Comparison of ENCODE assay signal across 8 cellular contexts in genomic region chr14:24146978-24147760, GRCh38. TPM values are rescaled to one million over a fixed set of nuclear protein-coding genes. Genes with fewer than 3 reads are reported as not detected.
DNase-seq lines count a peak whose midpoint lies in the region; ATAC-seq and TF ChIP-seq lines count a peak whose summit lies in the region.

Gene RNF31, plus strand, starts transcription at chr14:24147498. Its CDS starts 201 bp downstream, at chr14:24147699.

- H3K4me3 Mint-ChIP-seq in GM23338 (peak within 1 kb of the TSS; percentile 99), natural killer cell (peak within 1 kb of the TSS; percentile 97)

- H3K27ac Mint-ChIP-seq in GM23338 (peak within 1 kb of the TSS; percentile 97), natural killer cell (peak within 1 kb of the TSS; percentile 94)

- peaks cover 3% of the 10 kb centered on the region; the same call in 1 of the 2 replicates for H4K20me1 ChIP-seq in DOHH2 (ENCODE audit: control insufficient read depth, insufficient read depth, low read depth, low read length)
- H4K20me1 ChIP-seq in GM23338 (replicated peaks; ENCODE audit: insufficient read depth) = peaks cover 7% of the 10 kb centered on the region; the same call in 1 of the 2 replicates
- no peaks in the 10 kb centered on the region for H4K20me1 ChIP-seq in fibroblast of lung (ENCODE audit: control insufficient read depth, extremely low read depth, insufficient read depth, low read length)

- peaks cover 66% of the 10 kb centered on the region for H3K36me3 Mint-ChIP-seq in GM23338 (ENCODE audit: low read depth)
- H3K36me3 Mint-ChIP-seq in natural killer cell = peaks cover 7% of the 10 kb centered on the region

- peaks cover 21% of the 10 kb centered on the region for H3K4me1 Mint-ChIP-seq in GM23338
- H3K4me1 Mint-ChIP-seq in natural killer cell = peaks cover 53 to 73% of the 10 kb centered on the region in 2 donors

- H2AFZ ChIP-seq in GM23338 (peak within 1 kb of the TSS; percentile 97), fibroblast of lung (ENCODE audit: low read length) (peak within 1 kb of the TSS; percentile 76)

- ATAC-seq in GM23338 = peak; percentile 90
- ATAC-seq in natural killer cell = peak; percentile 86 to 95 (median 86)

- no peaks in the 10 kb centered on the region for H3K27me3 ChIP-seq in DOHH2 (ENCODE audit: control insufficient read depth, low read length)
- no peaks in the 10 kb centered on the region for H3K27me3 ChIP-seq in GM23338 (ENCODE audit: insufficient read depth)
- H3K27me3 ChIP-seq in fibroblast of lung (ENCODE audit: control insufficient read depth, insufficient read depth, low read length) = no peaks in the 10 kb centered on the region

- H3K4me1 ChIP-seq in DOHH2 (ENCODE audit: control insufficient read depth, low read length) (peaks cover 26% of the 10 kb centered on the region), GM23338 (ENCODE audit: insufficient read depth) (peaks cover 15% of the 10 kb centered on the region), fibroblast of lung (ENCODE audit: control insufficient read depth, extremely low read depth, insufficient read depth, low read length) (peaks cover 8% of the 10 kb centered on the region)

- H3K36me3 ChIP-seq in DOHH2 (ENCODE audit: control insufficient read depth, low read length) = peaks cover 66% of the 10 kb centered on the region
- H3K36me3 ChIP-seq in GM23338 (ENCODE audit: insufficient read depth) = peaks cover 26% of the 10 kb centered on the region
- H3K36me3 ChIP-seq in fibroblast of lung (ENCODE audit: control insufficient read depth, insufficient read depth, low read length) = peaks cover 23% of the 10 kb centered on the region

- intact Hi-C loops in natural killer cell (cut with micrococcal nuclease) = loop anchor here (1.0 to 2.0 kb wide), 6 partner anchors 11 to 124 kb away; partner anchors contain the start of genes CHMP4A, DCAF11, IPO4 and IRF9

- H3K4me3 ChIP-seq in DOHH2 (ENCODE audit: low read length) (peak within 1 kb of the TSS; percentile 82), GM23338 (peak within 1 kb of the TSS; percentile 70), fibroblast of lung (replicated peaks in 1 of 4; ENCODE audit: control extremely low read depth in 1 of 4, insufficient read depth in 1 of 4, low read depth in 3 of 4, low read length in 4 of 4) (peak within 1 kb of the TSS; percentile 87 to 98 (median 94))

- no peaks in the 10 kb centered on the region for H3K9me3 ChIP-seq in DOHH2 (ENCODE audit: control insufficient read depth, insufficient read depth, low read length)
- H3K9me3 ChIP-seq in fibroblast of lung (ENCODE audit: control insufficient read depth, insufficient read depth, low read depth, low read length) = no peaks in the 10 kb centered on the region

- H3F3A ChIP-seq in DOHH2 (ENCODE audit: control insufficient read depth, insufficient read depth) (0 out of 2 replicates have a peak, but pooled peaks cover 3% of the 10 kb centered on the region), GM23338 (replicated peaks; ENCODE audit: low read depth) (peaks cover 11% of the 10 kb centered on the region)

- DNase-seq in GM23338 (ENCODE audit: low spot score) = peak; percentile 100
- DNase-seq in LHCN-M2 (ENCODE audit: low read depth) = peak; percentile 97
- DNase-seq in RPMI8226 = peak; percentile 97
- peak; percentile 94 to 95 for DNase-seq in activated T-helper 1 cell treated with anti-CD3 and anti-CD28 coated beads, Interleukin-2, amount 50 U/mL, for 16 hours (ENCODE audit: low read depth in 1 of 2, low spot score in 1 of 2)
- peak; percentile 98 to 99 for DNase-seq in fibroblast of lung (ENCODE audit: low read depth in 2 of 2)
- peak; percentile 95 for DNase-seq in natural killer cell
- DNase-seq in stimulated activated naive CD4-positive, alpha-beta T cell treated with Interleukin-2 at 50 U/mL for 16 hours (lab: John Stamatoyannopoulos, UW) = peak; percentile 99

- H3K9me3 Mint-ChIP-seq in GM23338 = no peaks in the 10 kb centered on the region; the same call in 2 of the 3 replicates
- no peaks in the 10 kb centered on the region for H3K9me3 Mint-ChIP-seq in natural killer cell

- peak within 1 kb of the TSS; percentile 76 for H3K9ac ChIP-seq in fibroblast of lung (ENCODE audit: insufficient read depth, low read length)

- H3K27me3 Mint-ChIP-seq in GM23338 (ENCODE audit: insufficient read depth, low read depth, poor library complexity) (peaks cover 11% of the 10 kb centered on the region), natural killer cell (ENCODE audit: low read depth in 2 of 2) (no peaks in the 10 kb centered on the region)

- H3K27ac ChIP-seq in DOHH2 (ENCODE audit: low read depth, low read length) (peak within 1 kb of the TSS; percentile 76), GM23338 (ENCODE audit: low read depth) (peak within 1 kb of the TSS; percentile 51; the same call in 1 of the 2 replicates), fibroblast of lung (ENCODE audit: insufficient read depth, low read length) (peak within 1 kb of the TSS; percentile 79)

- H3K9me2 ChIP-seq in DOHH2 (replicated peaks; ENCODE audit: control insufficient read depth, low read length) (no peaks in the 10 kb centered on the region), GM23338 (ENCODE audit: insufficient read depth) (no peaks in the 10 kb centered on the region)

- peak within 1 kb of the TSS; percentile 99 for H3K4me2 ChIP-seq in DOHH2 (ENCODE audit: low read length)
- peak within 1 kb of the TSS; percentile 99 for H3K4me2 ChIP-seq in GM23338
- peak within 1 kb of the TSS; percentile 87 for H3K4me2 ChIP-seq in fibroblast of lung (ENCODE audit: extremely low read depth, insufficient read depth, low read length)

- peaks cover 39% of the 10 kb centered on the region for H3K79me2 ChIP-seq in DOHH2 (ENCODE audit: control insufficient read depth, low read length)
- peaks cover 38% of the 10 kb centered on the region for H3K79me2 ChIP-seq in GM23338 (replicated peaks; ENCODE audit: insufficient read depth)
- peaks cover 32% of the 10 kb centered on the region for H3K79me2 ChIP-seq in fibroblast of lung (ENCODE audit: control insufficient read depth, insufficient read depth, low read length)

- TF ChIP-seq CTCF in DOHH2 (IDR thresholded peaks at IDR 0.05; ENCODE audit: low read depth, low read length, poor library complexity, severe bottlenecking) (no peak), GM23338 (conservative IDR thresholded peaks at IDR 0.05; ENCODE audit: low read depth in 2 of 2) (no peak), fibroblast of lung (conservative IDR thresholded peaks at IDR 0.05 in 1 of 2, IDR thresholded peaks at IDR 0.05 in 1 of 2; ENCODE audit: low read depth in 1 of 2, low read length in 2 of 2) (no peak), natural killer cell (IDR thresholded peaks at IDR 0.05) (no peak)

TF ChIP-seq in GM23338, 12 proteins besides CTCF, POLR2A, EP300 and RAD21 (continues in another document):
- TF ChIP-seq EZH2phosphoT487 (IDR thresholded peaks at IDR 0.05; ENCODE audit: unreplicated experiment) (no peak), CREB1 (CRISPR knock-in tag; IDR thresholded peaks at IDR 0.05; ENCODE audit: low read depth) (no peak)
- TF ChIP-seq, protein P1, sequence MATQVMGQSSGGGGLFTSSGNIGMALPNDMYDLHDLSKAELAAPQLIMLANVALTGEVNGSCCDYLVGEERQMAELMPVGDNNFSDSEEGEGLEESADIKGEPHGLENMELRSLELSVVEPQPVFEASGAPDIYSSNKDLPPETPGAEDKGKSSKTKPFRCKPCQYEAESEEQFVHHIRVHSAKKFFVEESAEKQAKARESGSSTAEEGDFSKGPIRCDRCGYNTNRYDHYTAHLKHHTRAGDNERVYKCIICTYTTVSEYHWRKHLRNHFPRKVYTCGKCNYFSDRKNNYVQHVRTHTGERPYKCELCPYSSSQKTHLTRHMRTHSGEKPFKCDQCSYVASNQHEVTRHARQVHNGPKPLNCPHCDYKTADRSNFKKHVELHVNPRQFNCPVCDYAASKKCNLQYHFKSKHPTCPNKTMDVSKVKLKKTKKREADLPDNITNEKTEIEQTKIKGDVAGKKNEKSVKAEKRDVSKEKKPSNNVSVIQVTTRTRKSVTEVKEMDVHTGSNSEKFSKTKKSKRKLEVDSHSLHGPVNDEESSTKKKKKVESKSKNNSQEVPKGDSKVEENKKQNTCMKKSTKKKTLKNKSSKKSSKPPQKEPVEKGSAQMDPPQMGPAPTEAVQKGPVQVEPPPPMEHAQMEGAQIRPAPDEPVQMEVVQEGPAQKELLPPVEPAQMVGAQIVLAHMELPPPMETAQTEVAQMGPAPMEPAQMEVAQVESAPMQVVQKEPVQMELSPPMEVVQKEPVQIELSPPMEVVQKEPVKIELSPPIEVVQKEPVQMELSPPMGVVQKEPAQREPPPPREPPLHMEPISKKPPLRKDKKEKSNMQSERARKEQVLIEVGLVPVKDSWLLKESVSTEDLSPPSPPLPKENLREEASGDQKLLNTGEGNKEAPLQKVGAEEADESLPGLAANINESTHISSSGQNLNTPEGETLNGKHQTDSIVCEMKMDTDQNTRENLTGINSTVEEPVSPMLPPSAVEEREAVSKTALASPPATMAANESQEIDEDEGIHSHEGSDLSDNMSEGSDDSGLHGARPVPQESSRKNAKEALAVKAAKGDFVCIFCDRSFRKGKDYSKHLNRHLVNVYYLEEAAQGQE (IDR thresholded peaks at IDR 0.05; ENCODE audit: unreplicated experiment) = no peak

RNA-seq across cellular contexts. Expression of gene RNF31, which starts in this region (rescaled TPM):
- 54.8 and 86.4 TPM in 2 replicates for total RNA-seq in GM23338 (2014; rRNA removed; shearing (Covaris generic))
- polyA plus RNA-seq in GM23338 (2016; fragmentation: Nextera tagmentation; extraction: Ambion mirVana) (84.1 and 87.4 TPM in 2 replicates), fibroblast of lung (9.2 and 14.8 TPM in 2 replicates)
- total RNA-seq in LHCN-M2 (2014; rRNA removed) (44.2 and 82.1 TPM in 2 replicates), fibroblast of lung (25.4 and 30.3 TPM in 2 replicates), natural killer cell (100 to 1,000 TPM in 2 of 3 donors, 10 to 100 TPM in 1; 96.9 to 134 (median 125) TPM)
- 36.6 TPM for polyA plus RNA-seq in LHCN-M2 (2012)
- 27.1 and 38.2 TPM in 2 replicates for polyA plus RNA-seq in fibroblast of lung (2012)
- polyA minus RNA-seq in fibroblast of lung (ENCODE audit: low replicate concordance) = 100 and 211 TPM in 2 replicates

Comparison
In these comparisons a context has a peak if more than half of its experiments do, and no peak if none do; other contexts are left out.
1. Peak in every context shown above with its lines: DNase-seq, ATAC-seq, H3K4me3 ChIP-seq and H3K27ac ChIP-seq.